1 cellular context compared by ENCODE assay signal in the genomic region with DNA sequence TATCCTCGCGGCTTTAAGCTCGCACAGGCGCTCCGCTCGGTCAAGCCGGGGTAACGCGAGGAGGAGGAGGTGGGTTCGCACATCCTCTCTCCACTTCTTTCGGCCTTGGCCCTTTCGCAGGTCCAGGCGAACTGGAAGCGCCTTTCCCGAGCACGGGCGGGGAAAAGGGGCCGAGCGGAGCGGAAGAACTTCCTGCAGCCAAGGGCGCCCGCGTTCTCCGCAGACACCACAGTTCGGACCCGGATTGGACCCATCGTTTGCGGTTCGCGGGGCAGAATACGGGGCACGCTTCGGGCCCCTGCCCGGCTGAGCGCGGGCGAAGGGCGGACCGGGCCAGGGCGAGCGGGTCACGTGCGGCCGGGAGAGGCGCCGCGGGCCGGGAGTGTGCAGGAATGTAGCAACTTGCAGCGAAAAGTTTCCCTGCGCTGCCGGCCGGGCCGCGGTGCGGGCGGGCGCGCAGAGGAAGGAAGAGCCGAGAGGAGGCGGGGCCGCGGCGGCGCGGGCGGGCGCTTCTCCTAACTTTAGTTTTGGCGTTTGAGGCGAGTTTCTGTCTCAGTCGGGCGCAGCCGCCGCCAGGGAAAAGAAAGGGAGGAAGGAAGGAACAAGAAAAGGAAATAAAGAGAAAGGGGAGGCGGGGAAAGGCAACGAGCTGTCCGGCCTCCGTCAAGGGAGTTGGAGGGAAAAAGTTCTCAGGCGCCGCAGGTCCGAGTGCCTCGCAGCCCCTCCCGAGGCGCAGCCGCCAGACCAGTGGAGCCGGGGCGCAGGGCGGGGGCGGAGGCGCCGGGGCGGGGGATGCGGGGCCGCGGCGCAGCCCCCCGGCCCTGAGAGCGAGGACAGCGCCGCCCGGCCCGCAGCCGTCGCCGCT.
A peak's percentile ranks its signal among the peaks of the same experiment; 100 is the strongest.
TF ChIP-seq lines count a peak whose summit lies in the region.

TSS of gene YAP1 (plus strand) at position 552 of the 865 bp plus-strand sequence. CDS start 402 bp downstream, outside the sequence.

TF ChIP-seq in HepG2, 621 proteins besides CTCF, POLR2A, EP300 and RAD21 (continued from another document and continues in another):
- peak; percentile 62; the same call in 1 of the 2 replicates for TF ChIP-seq SALL2 (CRISPR knock-in tag; IDR thresholded peaks at IDR 0.05)
- TF ChIP-seq ZNF564 (CRISPR knock-in tag; IDR thresholded peaks at IDR 0.05): no peak; the same call in 1 of the 2 replicates
- TF ChIP-seq ZBTB39 (CRISPR knock-in tag; IDR thresholded peaks at IDR 0.05): no peak
- TF ChIP-seq, protein P1, sequence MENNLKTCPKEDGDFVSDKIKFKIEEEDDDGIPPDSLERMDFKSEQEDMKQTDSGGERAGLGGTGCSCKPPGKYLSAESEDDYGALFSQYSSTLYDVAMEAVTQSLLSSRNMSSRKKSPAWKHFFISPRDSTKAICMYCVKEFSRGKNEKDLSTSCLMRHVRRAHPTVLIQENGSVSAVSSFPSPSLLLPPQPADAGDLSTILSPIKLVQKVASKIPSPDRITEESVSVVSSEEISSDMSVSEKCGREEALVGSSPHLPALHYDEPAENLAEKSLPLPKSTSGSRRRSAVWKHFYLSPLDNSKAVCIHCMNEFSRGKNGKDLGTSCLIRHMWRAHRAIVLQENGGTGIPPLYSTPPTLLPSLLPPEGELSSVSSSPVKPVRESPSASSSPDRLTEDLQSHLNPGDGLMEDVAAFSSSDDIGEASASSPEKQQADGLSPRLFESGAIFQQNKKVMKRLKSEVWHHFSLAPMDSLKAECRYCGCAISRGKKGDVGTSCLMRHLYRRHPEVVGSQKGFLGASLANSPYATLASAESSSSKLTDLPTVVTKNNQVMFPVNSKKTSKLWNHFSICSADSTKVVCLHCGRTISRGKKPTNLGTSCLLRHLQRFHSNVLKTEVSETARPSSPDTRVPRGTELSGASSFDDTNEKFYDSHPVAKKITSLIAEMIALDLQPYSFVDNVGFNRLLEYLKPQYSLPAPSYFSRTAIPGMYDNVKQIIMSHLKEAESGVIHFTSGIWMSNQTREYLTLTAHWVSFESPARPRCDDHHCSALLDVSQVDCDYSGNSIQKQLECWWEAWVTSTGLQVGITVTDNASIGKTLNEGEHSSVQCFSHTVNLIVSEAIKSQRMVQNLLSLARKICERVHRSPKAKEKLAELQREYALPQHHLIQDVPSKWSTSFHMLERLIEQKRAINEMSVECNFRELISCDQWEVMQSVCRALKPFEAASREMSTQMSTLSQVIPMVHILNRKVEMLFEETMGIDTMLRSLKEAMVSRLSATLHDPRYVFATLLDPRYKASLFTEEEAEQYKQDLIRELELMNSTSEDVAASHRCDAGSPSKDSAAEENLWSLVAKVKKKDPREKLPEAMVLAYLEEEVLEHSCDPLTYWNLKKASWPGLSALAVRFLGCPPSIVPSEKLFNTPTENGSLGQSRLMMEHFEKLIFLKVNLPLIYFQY (CRISPR knock-in tag; IDR thresholded peaks at IDR 0.05; ENCODE audit: borderline replicate concordance): peak; percentile 96
- peak; percentile 77; the same call in 1 of the 2 replicates for TF ChIP-seq ZNF83 (CRISPR knock-in tag; IDR thresholded peaks at IDR 0.05; ENCODE audit: borderline replicate concordance)
- peak; percentile 55; the same call in 1 of the 2 replicates for TF ChIP-seq POGK (CRISPR knock-in tag; conservative IDR thresholded peaks at IDR 0.05)
- TF ChIP-seq KDM4B (CRISPR knock-in tag; IDR thresholded peaks at IDR 0.05): peak; percentile 78; the same call in 1 of the 2 replicates
- no peak for TF ChIP-seq ZNF513 (CRISPR knock-in tag; conservative IDR thresholded peaks at IDR 0.05)
- TF ChIP-seq PCBP2 (optimal IDR thresholded peaks at IDR 0.05; ENCODE audit: low read depth, low read length, poor library complexity, severe bottlenecking): no peak
- TF ChIP-seq, protein P2, sequence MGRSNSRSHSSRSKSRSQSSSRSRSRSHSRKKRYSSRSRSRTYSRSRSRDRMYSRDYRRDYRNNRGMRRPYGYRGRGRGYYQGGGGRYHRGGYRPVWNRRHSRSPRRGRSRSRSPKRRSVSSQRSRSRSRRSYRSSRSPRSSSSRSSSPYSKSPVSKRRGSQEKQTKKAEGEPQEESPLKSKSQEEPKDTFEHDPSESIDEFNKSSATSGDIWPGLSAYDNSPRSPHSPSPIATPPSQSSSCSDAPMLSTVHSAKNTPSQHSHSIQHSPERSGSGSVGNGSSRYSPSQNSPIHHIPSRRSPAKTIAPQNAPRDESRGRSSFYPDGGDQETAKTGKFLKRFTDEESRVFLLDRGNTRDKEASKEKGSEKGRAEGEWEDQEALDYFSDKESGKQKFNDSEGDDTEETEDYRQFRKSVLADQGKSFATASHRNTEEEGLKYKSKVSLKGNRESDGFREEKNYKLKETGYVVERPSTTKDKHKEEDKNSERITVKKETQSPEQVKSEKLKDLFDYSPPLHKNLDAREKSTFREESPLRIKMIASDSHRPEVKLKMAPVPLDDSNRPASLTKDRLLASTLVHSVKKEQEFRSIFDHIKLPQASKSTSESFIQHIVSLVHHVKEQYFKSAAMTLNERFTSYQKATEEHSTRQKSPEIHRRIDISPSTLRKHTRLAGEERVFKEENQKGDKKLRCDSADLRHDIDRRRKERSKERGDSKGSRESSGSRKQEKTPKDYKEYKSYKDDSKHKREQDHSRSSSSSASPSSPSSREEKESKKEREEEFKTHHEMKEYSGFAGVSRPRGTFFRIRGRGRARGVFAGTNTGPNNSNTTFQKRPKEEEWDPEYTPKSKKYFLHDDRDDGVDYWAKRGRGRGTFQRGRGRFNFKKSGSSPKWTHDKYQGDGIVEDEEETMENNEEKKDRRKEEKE (IDR thresholded peaks at IDR 0.05): no peak
- 0 out of 2 replicates have a peak, but pooled peaks have one; percentile 50 for TF ChIP-seq ZNF850 (CRISPR knock-in tag; conservative IDR thresholded peaks at IDR 0.05)
- TF ChIP-seq, protein P3, sequence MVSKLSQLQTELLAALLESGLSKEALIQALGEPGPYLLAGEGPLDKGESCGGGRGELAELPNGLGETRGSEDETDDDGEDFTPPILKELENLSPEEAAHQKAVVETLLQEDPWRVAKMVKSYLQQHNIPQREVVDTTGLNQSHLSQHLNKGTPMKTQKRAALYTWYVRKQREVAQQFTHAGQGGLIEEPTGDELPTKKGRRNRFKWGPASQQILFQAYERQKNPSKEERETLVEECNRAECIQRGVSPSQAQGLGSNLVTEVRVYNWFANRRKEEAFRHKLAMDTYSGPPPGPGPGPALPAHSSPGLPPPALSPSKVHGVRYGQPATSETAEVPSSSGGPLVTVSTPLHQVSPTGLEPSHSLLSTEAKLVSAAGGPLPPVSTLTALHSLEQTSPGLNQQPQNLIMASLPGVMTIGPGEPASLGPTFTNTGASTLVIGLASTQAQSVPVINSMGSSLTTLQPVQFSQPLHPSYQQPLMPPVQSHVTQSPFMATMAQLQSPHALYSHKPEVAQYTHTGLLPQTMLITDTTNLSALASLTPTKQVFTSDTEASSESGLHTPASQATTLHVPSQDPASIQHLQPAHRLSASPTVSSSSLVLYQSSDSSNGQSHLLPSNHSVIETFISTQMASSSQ (IDR thresholded peaks at IDR 0.05; ENCODE audit: low read depth): no peak
- TF ChIP-seq, protein P3 (CRISPR knock-in tag; IDR thresholded peaks at IDR 0.05; ENCODE audit: borderline replicate concordance): peak; percentile 66; the same call in 1 of the 2 replicates
- TF ChIP-seq ZFP62 (CRISPR knock-in tag; IDR thresholded peaks at IDR 0.05): no peak
- peak; percentile 61; the same call in 1 of the 2 replicates for TF ChIP-seq ZNF138 (CRISPR knock-in tag; IDR thresholded peaks at IDR 0.05; ENCODE audit: low read depth)
- TF ChIP-seq ZMAT3 (CRISPR knock-in tag; conservative IDR thresholded peaks at IDR 0.05): peak; percentile 98
- TF ChIP-seq WIZ (CRISPR knock-in tag; IDR thresholded peaks at IDR 0.05): no peak
- TF ChIP-seq, protein P4, sequence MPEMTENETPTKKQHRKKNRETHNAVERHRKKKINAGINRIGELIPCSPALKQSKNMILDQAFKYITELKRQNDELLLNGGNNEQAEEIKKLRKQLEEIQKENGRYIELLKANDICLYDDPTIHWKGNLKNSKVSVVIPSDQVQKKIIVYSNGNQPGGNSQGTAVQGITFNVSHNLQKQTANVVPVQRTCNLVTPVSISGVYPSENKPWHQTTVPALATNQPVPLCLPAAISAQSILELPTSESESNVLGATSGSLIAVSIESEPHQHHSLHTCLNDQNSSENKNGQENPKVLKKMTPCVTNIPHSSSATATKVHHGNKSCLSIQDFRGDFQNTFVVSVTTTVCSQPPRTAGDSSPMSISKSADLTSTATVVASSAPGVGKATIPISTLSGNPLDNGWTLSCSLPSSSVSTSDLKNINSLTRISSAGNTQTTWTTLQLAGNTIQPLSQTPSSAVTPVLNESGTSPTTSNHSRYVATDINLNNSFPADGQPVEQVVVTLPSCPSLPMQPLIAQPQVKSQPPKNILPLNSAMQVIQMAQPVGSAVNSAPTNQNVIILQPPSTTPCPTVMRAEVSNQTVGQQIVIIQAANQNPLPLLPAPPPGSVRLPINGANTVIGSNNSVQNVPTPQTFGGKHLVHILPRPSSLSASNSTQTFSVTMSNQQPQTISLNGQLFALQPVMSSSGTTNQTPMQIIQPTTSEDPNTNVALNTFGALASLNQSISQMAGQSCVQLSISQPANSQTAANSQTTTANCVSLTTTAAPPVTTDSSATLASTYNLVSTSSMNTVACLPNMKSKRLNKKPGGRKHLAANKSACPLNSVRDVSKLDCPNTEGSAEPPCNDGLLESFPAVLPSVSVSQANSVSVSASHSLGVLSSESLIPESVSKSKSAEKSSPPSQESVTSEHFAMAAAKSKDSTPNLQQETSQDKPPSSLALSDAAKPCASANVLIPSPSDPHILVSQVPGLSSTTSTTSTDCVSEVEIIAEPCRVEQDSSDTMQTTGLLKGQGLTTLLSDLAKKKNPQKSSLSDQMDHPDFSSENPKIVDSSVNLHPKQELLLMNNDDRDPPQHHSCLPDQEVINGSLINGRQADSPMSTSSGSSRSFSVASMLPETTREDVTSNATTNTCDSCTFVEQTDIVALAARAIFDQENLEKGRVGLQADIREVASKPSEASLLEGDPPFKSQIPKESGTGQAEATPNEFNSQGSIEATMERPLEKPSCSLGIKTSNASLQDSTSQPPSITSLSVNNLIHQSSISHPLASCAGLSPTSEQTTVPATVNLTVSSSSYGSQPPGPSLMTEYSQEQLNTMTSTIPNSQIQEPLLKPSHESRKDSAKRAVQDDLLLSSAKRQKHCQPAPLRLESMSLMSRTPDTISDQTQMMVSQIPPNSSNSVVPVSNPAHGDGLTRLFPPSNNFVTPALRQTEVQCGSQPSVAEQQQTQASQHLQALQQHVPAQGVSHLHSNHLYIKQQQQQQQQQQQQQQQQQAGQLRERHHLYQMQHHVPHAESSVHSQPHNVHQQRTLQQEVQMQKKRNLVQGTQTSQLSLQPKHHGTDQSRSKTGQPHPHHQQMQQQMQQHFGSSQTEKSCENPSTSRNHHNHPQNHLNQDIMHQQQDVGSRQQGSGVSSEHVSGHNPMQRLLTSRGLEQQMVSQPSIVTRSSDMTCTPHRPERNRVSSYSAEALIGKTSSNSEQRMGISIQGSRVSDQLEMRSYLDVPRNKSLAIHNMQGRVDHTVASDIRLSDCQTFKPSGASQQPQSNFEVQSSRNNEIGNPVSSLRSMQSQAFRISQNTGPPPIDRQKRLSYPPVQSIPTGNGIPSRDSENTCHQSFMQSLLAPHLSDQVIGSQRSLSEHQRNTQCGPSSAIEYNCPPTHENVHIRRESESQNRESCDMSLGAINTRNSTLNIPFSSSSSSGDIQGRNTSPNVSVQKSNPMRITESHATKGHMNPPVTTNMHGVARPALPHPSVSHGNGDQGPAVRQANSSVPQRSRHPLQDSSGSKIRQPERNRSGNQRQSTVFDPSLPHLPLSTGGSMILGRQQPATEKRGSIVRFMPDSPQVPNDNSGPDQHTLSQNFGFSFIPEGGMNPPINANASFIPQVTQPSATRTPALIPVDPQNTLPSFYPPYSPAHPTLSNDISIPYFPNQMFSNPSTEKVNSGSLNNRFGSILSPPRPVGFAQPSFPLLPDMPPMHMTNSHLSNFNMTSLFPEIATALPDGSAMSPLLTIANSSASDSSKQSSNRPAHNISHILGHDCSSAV (CRISPR knock-in tag; IDR thresholded peaks at IDR 0.05; ENCODE audit: borderline replicate concordance): 0 out of 2 replicates have a peak, but pooled peaks have one; percentile 55
